16 cellular contexts compared by ENCODE assay signal in the genomic region with DNA sequence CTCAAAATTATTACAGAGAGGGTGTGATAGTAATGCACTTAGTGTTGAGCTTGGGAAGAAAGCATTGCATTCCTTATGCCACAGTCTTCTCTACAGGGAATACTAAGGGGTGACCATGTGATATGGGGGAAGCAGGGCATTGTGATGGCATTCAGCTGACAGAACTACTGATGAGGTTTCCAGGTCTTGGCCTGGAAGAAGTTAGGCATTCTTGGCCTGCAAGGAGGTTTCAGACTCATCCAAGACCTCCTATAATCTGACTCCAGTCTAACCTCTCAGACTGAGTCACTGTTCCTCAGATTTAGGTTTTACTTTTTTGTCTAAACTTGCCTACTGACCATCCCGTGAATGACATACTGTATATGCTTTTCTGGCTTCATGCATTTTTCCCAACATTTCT. TPM values are rescaled to one million over a fixed set of nuclear protein-coding genes. Genes with fewer than 3 reads are reported as not detected.
DNase-seq lines count a peak whose midpoint lies in the region; TF ChIP-seq lines count a peak whose summit lies in the region.
"Had no signal": no experiment of that assay in that cellular context is flagged by ENCODE, and none has a peak within 500 bp of the region (broad histone marks: within the 10 kb centered on the region; RNA-seq: fewer than 3 reads in every experiment).

No MANE protein-coding gene starts in this region.

- no peaks in the 10 kb centered on the region for H3K4me1 Mint-ChIP-seq in Caco-2 (ENCODE audit: low read depth, unreplicated experiment)

- no peak overlapping the region for H3K4me3 Mint-ChIP-seq in Caco-2 (ENCODE audit: unreplicated experiment)

- H3K4me1 ChIP-seq in Caco-2 (no peaks in the 10 kb centered on the region), tibial artery (peaks cover 0 to 70% (median 6%) of the 10 kb centered on the region in 4 donors)

- POLR2A ChIA-PET in Caco-2 (lab: Charles Lee): no interaction called here

- H3K27me3 ChIP-seq in MG63 (no peaks in the 10 kb centered on the region), Caco-2 (replicated peaks; ENCODE audit: control insufficient read depth, insufficient read depth, low read length) (no peaks in the 10 kb centered on the region), tibial artery (no peaks in the 10 kb centered on the region)
- H3K27me3 ChIP-seq: neutrophil had no signal

- no peak for TF ChIP-seq CTCF in choroid plexus epithelial cell (conservative IDR thresholded peaks at IDR 0.05; ENCODE audit: low read depth, low read length)
- TF ChIP-seq CTCF in Caco-2 (IDR thresholded peaks at IDR 0.05; ENCODE audit: insufficient read depth in 1 of 2, low read depth in 1 of 2, low read length in 1 of 2, severe bottlenecking in 1 of 2, unreplicated experiment in 1 of 2): no peak
- no peak for TF ChIP-seq CTCF in tibial artery (IDR thresholded peaks at IDR 0.05)

- H3K36me3 Mint-ChIP-seq in Caco-2 (ENCODE audit: insufficient read depth, unreplicated experiment): no peaks in the 10 kb centered on the region

- peaks cover 11% of the 10 kb centered on the region for H3K9me3 Mint-ChIP-seq in Caco-2 (ENCODE audit: unreplicated experiment)

- BruUV-seq in Caco-2 (replicated peaks; lab: Mats Ljungman, UMichigan): no TSS peak

- peaks cover 9% of the 10 kb centered on the region for H3K36me3 ChIP-seq in MG63
- H3K36me3 ChIP-seq in Caco-2 (ENCODE audit: control insufficient read depth, insufficient read depth, low read length): no peaks in the 10 kb centered on the region
- peaks cover 0 to 14% (median 11%) of the 10 kb centered on the region in 3 donors for H3K36me3 ChIP-seq in tibial artery

- DNase-seq in AG08395 (ENCODE audit: low spot score) (peak; percentile 78), MG63 (peak; percentile 66), choroid plexus epithelial cell (ENCODE audit: low read depth) (peak; percentile 67), medulla oblongata (ENCODE audit: extremely low spot score) (peak; percentile 25), Caco-2 (no peak), tibial artery (no peak)
- DNase-seq in stimulated activated CD4-positive, alpha-beta T cell treated with anti-CD3 and anti-CD28 coated beads, Interleukin-2, amount 100 ng/mL, for 48 hours: no peak
- no peak for DNase-seq in activated CD8-positive, alpha-beta memory T cell treated with anti-CD3 and anti-CD28 coated beads, Interleukin-2, amount 50 U/mL, for 48 hours
- DNase-seq: GF-D8; NCI-H2107; stimulated activated CD4-positive, alpha-beta T cell treated with anti-CD3 and anti-CD28 coated beads, Interleukin-4, amount 100 ng/mL, for 24 hours; T-helper 9 cell had no signal

- H3K4me3 ChIP-seq in MG63 (no peak overlapping the region), choroid plexus epithelial cell (ENCODE audit: low read depth, low read length) (no peak overlapping the region), Caco-2 (ENCODE audit: low read depth, low read length) (no peak overlapping the region), tibial artery (no peak overlapping the region)

- no peaks in the 10 kb centered on the region for H3K27me3 Mint-ChIP-seq in Caco-2 (ENCODE audit: insufficient read depth, unreplicated experiment)

- H3K27ac ChIP-seq in tibial artery: peak overlapping the region in 1 of 2 donors; percentile 19
- H3K27ac ChIP-seq: neutrophil had no signal

- H3K9me3 ChIP-seq in MG63: no peaks in the 10 kb centered on the region
- H3K9me3 ChIP-seq in Caco-2: no peaks in the 10 kb centered on the region
- H3K9me3 ChIP-seq in tibial artery: no peaks in the 10 kb centered on the region
- H3K9me3 ChIP-seq: neutrophil had no signal

- no peak overlapping the region for H3K27ac Mint-ChIP-seq in Caco-2 (ENCODE audit: unreplicated experiment)

- CTCF ChIA-PET in Caco-2 (lab: Charles Lee): interaction anchor here (0.7 kb wide), 1 partner anchor 15 kb away, joined by 3 read pairs; no protein-coding TSS in a partner anchor

- intact Hi-C loops in Caco-2 (cut with micrococcal nuclease; ENCODE audit: unreplicated experiment) (no loop called here), tibial artery (cut with DNase I; ENCODE audit: low total_unique reads) (loop anchor here (5.0 kb wide), 1 partner anchor 127 kb away; no protein-coding TSS in a partner anchor)

RNA-seq across cellular contexts. Expression of gene STMP1, which starts 7.9 kb away (rescaled TPM):
- 15.0 TPM in 2 replicates for total RNA-seq in MG63 (2014; rRNA removed; shearing (Covaris generic); ENCODE audit: low replicate concordance)
- 19.6 and 21.5 TPM in 2 replicates for total RNA-seq in Caco-2 (2022)

RNA-seq across cellular contexts. Expression of gene SLC13A4, which starts 57.8 kb away (rescaled TPM):
- 0.05 TPM in 1 of 2 replicates, not detected in the other for total RNA-seq in MG63 (2014; rRNA removed; shearing (Covaris generic); ENCODE audit: low replicate concordance)
- total RNA-seq in Caco-2 (2022): not detected in 2 replicates
- total RNA-seq: activated CD8-positive, alpha-beta memory T cell treated with anti-CD3 and anti-CD28 coated beads for 36 hours; HepG2; OCI-LY7 had no signal

Comparison
In these comparisons a context has a peak if more than half of its experiments do, and no peak if none do; other contexts are left out.
1. DNase-seq: peak in AG08395 (single experiment), MG63 (single experiment), choroid plexus epithelial cell (single experiment) and medulla oblongata (single experiment); none in stimulated activated CD4-positive, alpha-beta T cell treated with anti-CD3 and anti-CD28 coated beads, Interleukin-2, amount 100 ng/mL, for 48 hours (0 of 2), activated CD8-positive, alpha-beta memory T cell treated with anti-CD3 and anti-CD28 coated beads, Interleukin-2, amount 50 U/mL, for 48 hours (single experiment), Caco-2 (0 of 2) and tibial artery (0 of 2).